11 cellular contexts compared by ENCODE assay signal in the genomic region with DNA sequence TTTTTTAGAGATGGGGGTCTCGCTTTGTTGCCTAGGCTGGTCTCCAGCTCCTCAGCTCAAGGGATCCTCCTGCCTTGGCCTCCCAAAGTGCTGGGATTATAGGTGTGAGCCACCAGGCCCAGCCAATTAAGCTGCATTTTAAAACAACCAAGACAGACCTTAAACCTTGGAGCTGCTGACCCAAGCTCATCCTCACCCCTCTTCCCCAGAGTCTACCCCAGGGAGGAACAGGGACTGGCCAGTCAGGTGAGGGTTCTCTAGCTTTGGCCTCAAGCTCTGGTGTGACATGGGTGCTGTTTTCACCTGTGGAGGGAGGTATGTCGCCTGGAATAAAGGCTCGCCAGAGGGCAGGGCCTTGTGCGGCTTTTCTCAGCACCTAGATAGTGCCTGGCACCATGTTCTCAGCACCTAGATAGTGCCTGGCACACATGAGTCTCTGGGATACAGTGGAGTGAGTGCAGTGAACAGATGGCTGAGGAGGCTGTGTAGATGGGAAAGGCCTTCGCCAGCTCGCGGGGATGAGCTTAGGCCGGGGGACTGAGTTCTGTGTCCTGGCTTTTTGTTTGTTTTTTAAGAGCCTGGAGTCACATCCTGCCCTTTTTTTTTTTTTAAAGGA. TPM values are rescaled to one million over a fixed set of nuclear protein-coding genes. Genes with fewer than 3 reads are reported as not detected.
DNase-seq lines count a peak whose midpoint lies in the region; ATAC-seq and TF ChIP-seq lines count a peak whose summit lies in the region.
"Had no signal": no experiment of that assay in that cellular context is flagged by ENCODE, and none has a peak within 500 bp of the region (broad histone marks: within the 10 kb centered on the region; RNA-seq: fewer than 3 reads in every experiment).

No MANE protein-coding gene starts in this region.

- H3K4me3 ChIP-seq in WERI-Rb-1 (ENCODE audit: low read depth, low read length) (no peak overlapping the region), liver (ENCODE audit: low read depth in 1 of 3, low read length in 3 of 3) (no peak overlapping the region)

- H3K27ac ChIP-seq in WERI-Rb-1 (peak overlapping the region; percentile 76), liver (ENCODE audit: low read depth in 1 of 2, low read length in 2 of 2) (peak overlapping the region; percentile 49 to 89)

- DNase-seq in natural killer cell, result no peak
- no peak for DNase-seq in natural killer cell treated with Interleukin-12 subunit alpha and Interleukin-12 subunit beta and Interleukin-15 and Interleukin-18, amount 100 ng/mL, for 72 hours (ENCODE audit: low spot score)
- peak; percentile 79 for DNase-seq in WERI-Rb-1
- no peak for DNase-seq in OCI-M1 (lab: John Stamatoyannopoulos, UW)
- DNase-seq: activated T-cell treated with anti-CD3 and anti-CD28 coated beads for 4 hours; effector memory CD8-positive, alpha-beta T cell; SIG-M5 had no signal

- H3K4me3 Mint-ChIP-seq in natural killer cell, result no peak overlapping the region
- no peak overlapping the region for H3K4me3 Mint-ChIP-seq in natural killer cell treated with Interleukin-12 subunit alpha and Interleukin-12 subunit beta and Interleukin-15 and Interleukin-18, amount 100 ng/mL, for 72 hours
- H3K4me3 Mint-ChIP-seq: effector memory CD8-positive, alpha-beta T cell had no signal

- H3K9ac ChIP-seq in liver (ENCODE audit: low read depth in 1 of 2, low read length in 2 of 2), result peak overlapping the region in 1 of 2 donors; percentile 88

- no peaks in the 10 kb centered on the region for H3K9me3 Mint-ChIP-seq in natural killer cell
- no peaks in the 10 kb centered on the region for H3K9me3 Mint-ChIP-seq in natural killer cell treated with Interleukin-12 subunit alpha and Interleukin-12 subunit beta and Interleukin-15 and Interleukin-18, amount 100 ng/mL, for 72 hours
- H3K9me3 Mint-ChIP-seq: effector memory CD8-positive, alpha-beta T cell had no signal

- TF ChIP-seq CTCF in natural killer cell (IDR thresholded peaks at IDR 0.05) (no peak), WERI-Rb-1 (IDR thresholded peaks at IDR 0.05; ENCODE audit: low read depth, low read length) (no peak), liver (IDR thresholded peaks at IDR 0.05; ENCODE audit: low read depth, low read length, missing input control) (no peak)

- no peaks in the 10 kb centered on the region for H3K27me3 Mint-ChIP-seq in natural killer cell (ENCODE audit: low read depth in 2 of 2)
- H3K27me3 Mint-ChIP-seq in natural killer cell treated with Interleukin-12 subunit alpha and Interleukin-12 subunit beta and Interleukin-15 and Interleukin-18, amount 100 ng/mL, for 72 hours, result no peaks in the 10 kb centered on the region
- H3K27me3 Mint-ChIP-seq: effector memory CD8-positive, alpha-beta T cell had no signal

- H3K36me3 ChIP-seq in WERI-Rb-1 (peaks cover 60% of the 10 kb centered on the region), liver (ENCODE audit: control insufficient read depth in 4 of 4, insufficient read depth in 3 of 4, low read depth in 1 of 4, low read length in 3 of 4) (peaks cover 7 to 17% (median 14%) of the 10 kb centered on the region in 4 donors)

- intact Hi-C loops in natural killer cell (cut with micrococcal nuclease), result no loop called here

- no peak for ATAC-seq in natural killer cell
- ATAC-seq in natural killer cell treated with Interleukin-12 subunit alpha and Interleukin-12 subunit beta and Interleukin-15 and Interleukin-18, amount 100 ng/mL, for 72 hours, result no peak
- no peak for ATAC-seq in HG03457 (IDR thresholded peaks at IDR 0.05; ENCODE audit: unreplicated experiment)
- ATAC-seq in HG03520 (IDR thresholded peaks at IDR 0.05; ENCODE audit: unreplicated experiment), result no peak
- no peak for ATAC-seq in HG03045 (IDR thresholded peaks at IDR 0.05; ENCODE audit: unreplicated experiment)
- ATAC-seq: effector memory CD8-positive, alpha-beta T cell had no signal

- WGBS in liver, result 50% methylated on average over 8 of the region's 8 CpGs

- H3K9me3 ChIP-seq in WERI-Rb-1 (ENCODE audit: severe bottlenecking) (no peaks in the 10 kb centered on the region), liver (ENCODE audit: control insufficient read depth in 4 of 4, low read length in 3 of 4) (no peaks in the 10 kb centered on the region)

- H3K36me3 Mint-ChIP-seq in natural killer cell, result peaks cover 6% of the 10 kb centered on the region
- H3K36me3 Mint-ChIP-seq in natural killer cell treated with Interleukin-12 subunit alpha and Interleukin-12 subunit beta and Interleukin-15 and Interleukin-18, amount 100 ng/mL, for 72 hours, result peaks cover 5% of the 10 kb centered on the region

- H3K27me3 ChIP-seq in WERI-Rb-1 (ENCODE audit: insufficient read depth, low read depth, severe bottlenecking) (no peaks in the 10 kb centered on the region), liver (ENCODE audit: control insufficient read depth in 4 of 4, insufficient read depth in 4 of 4, low read length in 3 of 4) (no peaks in the 10 kb centered on the region)

- peaks cover 20 to 42% of the 10 kb centered on the region in 2 donors for H3K4me1 Mint-ChIP-seq in natural killer cell
- peaks cover 24 to 36% of the 10 kb centered on the region in 2 donors for H3K4me1 Mint-ChIP-seq in natural killer cell treated with Interleukin-12 subunit alpha and Interleukin-12 subunit beta and Interleukin-15 and Interleukin-18, amount 100 ng/mL, for 72 hours (ENCODE audit: low read depth in 2 of 2)

- peak overlapping the region; percentile 41 to 48 for H3K27ac Mint-ChIP-seq in natural killer cell
- no peak overlapping the region for H3K27ac Mint-ChIP-seq in natural killer cell treated with Interleukin-12 subunit alpha and Interleukin-12 subunit beta and Interleukin-15 and Interleukin-18, amount 100 ng/mL, for 72 hours

- H3K4me1 ChIP-seq in liver (ENCODE audit: control insufficient read depth in 4 of 4, insufficient read depth in 4 of 4, low read length in 3 of 4), result peaks cover 28 to 87% (median 70%) of the 10 kb centered on the region in 4 donors

- TF ChIP-seq RAD21 in liver (IDR thresholded peaks at IDR 0.05), result no peak

TF ChIP-seq in liver, 16 proteins besides CTCF, POLR2A, EP300 and RAD21:
- TF ChIP-seq YY1 (IDR thresholded peaks at IDR 0.05) (peak; percentile 25), NR2F2 (IDR thresholded peaks at IDR 0.05) (no peak)

RNA-seq across cellular contexts. Expression of a gene that starts 7.4 kb away (rescaled TPM):
- total RNA-seq in natural killer cell, result 100 to 1,000 TPM; 181 to 207 (median 188) TPM
- 100 to 1,000 TPM; 119 to 132 TPM for total RNA-seq in natural killer cell treated with Interleukin-12 subunit alpha and Interleukin-12 subunit beta and Interleukin-15 and Interleukin-18, amount 100 ng/mL, for 72 hours
- 10 to 100 TPM; 31.8 to 41.2 TPM for total RNA-seq in liver
- 10 to 100 TPM; 32.4 to 41.4 TPM for polyA plus RNA-seq in liver

RNA-seq across cellular contexts. Expression of a gene that starts 9.5 kb away (rescaled TPM):
- total RNA-seq in natural killer cell (100 to 1,000 TPM in 2 of 3 donors, 10 to 100 TPM in 1; 99.1 to 108 (median 107) TPM), liver (10 to 100 TPM; 20.4 to 48.1 TPM)
- 100 to 1,000 TPM in 1 of 2 donors, 10 to 100 TPM in 1; 96.0 to 150 TPM for total RNA-seq in natural killer cell treated with Interleukin-12 subunit alpha and Interleukin-12 subunit beta and Interleukin-15 and Interleukin-18, amount 100 ng/mL, for 72 hours
- polyA plus RNA-seq in liver, result 10 to 100 TPM; 37.3 to 61.1 TPM

RNA-seq across cellular contexts. Expression of a gene that starts 14.7 kb away (rescaled TPM):
- 10 to 100 TPM; 42.8 to 86.8 (median 56.6) TPM for total RNA-seq in natural killer cell
- 10 to 100 TPM; 23.9 to 29.1 TPM for total RNA-seq in natural killer cell treated with Interleukin-12 subunit alpha and Interleukin-12 subunit beta and Interleukin-15 and Interleukin-18, amount 100 ng/mL, for 72 hours
- total RNA-seq in liver, result 1 to 10 TPM; 4.8 to 5.1 TPM
- polyA plus RNA-seq in liver, result 1 to 10 TPM; 2.2 to 3.1 TPM

RNA-seq across cellular contexts. Expression of a gene that starts 58.1 kb away (rescaled TPM):
- 10 to 100 TPM; 20.9 to 27.8 (median 23.7) TPM for total RNA-seq in natural killer cell
- 10 to 100 TPM; 20.4 to 31.9 TPM for total RNA-seq in natural killer cell treated with Interleukin-12 subunit alpha and Interleukin-12 subunit beta and Interleukin-15 and Interleukin-18, amount 100 ng/mL, for 72 hours
- 10 to 100 TPM in 1 of 2 donors, 1 to 10 TPM in 1; 5.1 to 10.8 TPM for total RNA-seq in liver
- 10 to 100 TPM; 12.9 to 14.6 TPM for polyA plus RNA-seq in liver

Comparison
In these comparisons a context has a peak if more than half of its experiments do, and no peak if none do; other contexts are left out.
1. H3K27ac Mint-ChIP-seq: peak in natural killer cell (2 of 2); none in natural killer cell treated with Interleukin-12 subunit alpha and Interleukin-12 subunit beta and Interleukin-15 and Interleukin-18, amount 100 ng/mL, for 72 hours (0 of 2).
2. RNA of a gene that starts 14.7 kb away (total RNA-seq): 42.8 to 86.8 TPM in natural killer cell and 23.9 to 29.1 TPM in natural killer cell treated with Interleukin-12 subunit alpha and Interleukin-12 subunit beta and Interleukin-15 and Interleukin-18, amount 100 ng/mL, for 72 hours; 4.8 to 5.1 TPM in liver; every median in the first group is over 4 times any median in the second.